ENCODE assay signal across 26 cellular contexts in the genomic region with DNA sequence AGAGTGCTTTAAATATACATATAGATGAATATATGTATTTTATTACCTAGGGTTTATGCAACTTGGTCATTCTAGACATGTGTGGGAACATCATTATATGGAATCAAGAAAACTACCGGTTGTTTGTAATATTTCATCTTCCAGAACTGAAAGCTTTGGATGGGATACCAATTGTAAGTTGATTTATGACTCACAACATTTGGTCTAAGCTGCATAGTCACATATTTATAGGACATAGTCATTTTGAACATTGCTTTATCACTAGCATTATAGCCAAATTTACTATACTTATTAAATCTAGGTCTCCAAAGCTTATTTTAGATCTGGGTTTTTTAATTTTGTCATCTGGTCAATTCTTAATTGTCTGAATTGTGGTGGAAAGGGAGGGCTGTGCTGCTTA.
"Had no signal": no experiment of that assay in that cellular context is flagged by ENCODE, and none has a peak within 500 bp of the region (broad histone marks: within the 10 kb centered on the region; RNA-seq: fewer than 3 reads in every experiment).

No MANE protein-coding gene starts in this region.

- H3K4me3 Mint-ChIP-seq: activated CD4-positive, alpha-beta memory T cell treated with anti-CD3 and anti-CD28 coated beads, Interleukin-2, amount 10 ng/mL, durations not matched to agents 7 days and 5 days; activated CD4-positive, alpha-beta T cell treated with anti-CD3 and anti-CD28 coated beads, Interleukin-2, amount 10 ng/mL, durations not matched to agents 7 days and 5 days; activated T-cell treated with anti-CD3 and anti-CD28 coated beads, Interleukin-2, amount 50 U/mL, for 4 hours; activated T-helper 17 cell treated with anti-CD3 and anti-CD28 coated beads, Interleukin-2, amount 50 U/mL, for 72 hours; central memory CD8-positive, alpha-beta T cell; dendritic cell treated with granulocyte-macrophage colony-stimulating factor and Interleukin-4, amounts not matched to agents 40 ng/mL and 50 ng/mL, for 4 days; endodermal cell; natural killer cell treated with Interleukin-12 subunit alpha and Interleukin-12 subunit beta and Interleukin-15 and Interleukin-18, amount 100 ng/mL, for 72 hours had no signal

- H3K27me3 Mint-ChIP-seq: dendritic cell treated with granulocyte-macrophage colony-stimulating factor and Interleukin-4, amounts not matched to agents 40 ng/mL and 50 ng/mL, for 4 days had no signal

- H3K4me1 Mint-ChIP-seq: activated CD4-positive, alpha-beta memory T cell treated with anti-CD3 and anti-CD28 coated beads, Interleukin-2, amount 10 ng/mL, durations not matched to agents 7 days and 5 days; activated CD4-positive, alpha-beta T cell treated with anti-CD3 and anti-CD28 coated beads, Interleukin-2, amount 10 ng/mL, durations not matched to agents 7 days and 5 days; activated T-helper 17 cell treated with anti-CD3 and anti-CD28 coated beads, Interleukin-2, amount 50 U/mL, for 72 hours; central memory CD8-positive, alpha-beta T cell; endodermal cell had no signal

- H3K9me3 Mint-ChIP-seq: activated CD4-positive, alpha-beta T cell treated with anti-CD3 and anti-CD28 coated beads, Interleukin-2, amount 10 ng/mL, durations not matched to agents 7 days and 5 days; central memory CD8-positive, alpha-beta T cell; dendritic cell treated with granulocyte-macrophage colony-stimulating factor and Interleukin-4, amounts not matched to agents 40 ng/mL and 50 ng/mL, for 4 days had no signal

- ATAC-seq: activated T-cell treated with anti-CD3 and anti-CD28 coated beads, Interleukin-2, amount 50 U/mL, for 4 hours; activated T-helper 17 cell treated with anti-CD3 and anti-CD28 coated beads, Interleukin-2, amount 50 U/mL, for 72 hours; heart right ventricle; left lung; lower lobe of right lung; natural killer cell treated with Interleukin-12 subunit alpha and Interleukin-12 subunit beta and Interleukin-15 and Interleukin-18, amount 100 ng/mL, for 72 hours; right cardiac atrium had no signal

- H3K9me3 ChIP-seq: esophagus muscularis mucosa, lower lobe of right lung, uterus had no signal

- H3K36me3 ChIP-seq: breast epithelium, esophagus muscularis mucosa, heart right ventricle, left lung, lower lobe of right lung, uterus had no signal

- H3K27me3 ChIP-seq: breast epithelium, esophagus muscularis mucosa, heart right ventricle, left lung, uterus had no signal

- H3K27ac Mint-ChIP-seq: activated CD4-positive, alpha-beta memory T cell treated with anti-CD3 and anti-CD28 coated beads, Interleukin-2, amount 10 ng/mL, durations not matched to agents 7 days and 5 days; activated CD4-positive, alpha-beta T cell treated with anti-CD3 and anti-CD28 coated beads, Interleukin-2, amount 10 ng/mL, durations not matched to agents 7 days and 5 days; activated T-helper 17 cell treated with anti-CD3 and anti-CD28 coated beads, Interleukin-2, amount 50 U/mL, for 72 hours; dendritic cell treated with granulocyte-macrophage colony-stimulating factor and Interleukin-4, amounts not matched to agents 40 ng/mL and 50 ng/mL, for 4 days; endodermal cell; natural killer cell treated with Interleukin-12 subunit alpha and Interleukin-12 subunit beta and Interleukin-15 and Interleukin-18, amount 100 ng/mL, for 72 hours had no signal

- H3K4me1 ChIP-seq: breast epithelium, left lung, lower lobe of right lung, uterus had no signal

- FAIRE-seq: islet of Langerhans had no signal

- DNase-seq: activated CD4-positive, alpha-beta memory T cell treated with anti-CD3 and anti-CD28 coated beads, Interleukin-2, amount 10 ng/mL, durations not matched to agents 7 days and 5 days; activated CD4-positive, alpha-beta T cell treated with anti-CD3 and anti-CD28 coated beads, Interleukin-2, amount 10 ng/mL, durations not matched to agents 7 days and 5 days; activated CD4-positive, CD25-positive, alpha-beta regulatory T cell treated with anti-CD3 and anti-CD28 coated beads, Interleukin-2, amount 50 U/mL, for 72 hours; activated gamma-delta T cell treated with Interleukin-2 at 50 U/mL for 16 hours; activated naive CD4-positive, alpha-beta T cell treated with anti-CD3 and anti-CD28 coated beads, Interleukin-2, amount 50 U/mL, for 16 hours; activated T-cell treated with anti-CD3 and anti-CD28 coated beads, Interleukin-2, amount 50 U/mL, for 4 hours; amygdala; endodermal cell; foreskin melanocyte; heart right ventricle; left lung; lower lobe of right lung; mesenchymal stem cell; right cardiac atrium; stimulated activated CD4-positive, alpha-beta T cell treated with anti-CD3 and anti-CD28 coated beads, Interleukin-2, amount 100 ng/mL, for 48 hours; stimulated activated naive CD4-positive, alpha-beta T cell treated with Interleukin-2 at 50 U/mL for 16 hours; T-helper 2 cell; trophoblast cell; uterus had no signal

- H3K4me3 ChIP-seq: breast epithelium, esophagus muscularis mucosa, heart right ventricle, left lung, lower lobe of right lung, uterus had no signal

- H3K27ac ChIP-seq: breast epithelium, esophagus muscularis mucosa, heart right ventricle, left lung, lower lobe of right lung, uterus had no signal
